ENCODE assay signal across 19 cellular contexts in the genomic region with DNA sequence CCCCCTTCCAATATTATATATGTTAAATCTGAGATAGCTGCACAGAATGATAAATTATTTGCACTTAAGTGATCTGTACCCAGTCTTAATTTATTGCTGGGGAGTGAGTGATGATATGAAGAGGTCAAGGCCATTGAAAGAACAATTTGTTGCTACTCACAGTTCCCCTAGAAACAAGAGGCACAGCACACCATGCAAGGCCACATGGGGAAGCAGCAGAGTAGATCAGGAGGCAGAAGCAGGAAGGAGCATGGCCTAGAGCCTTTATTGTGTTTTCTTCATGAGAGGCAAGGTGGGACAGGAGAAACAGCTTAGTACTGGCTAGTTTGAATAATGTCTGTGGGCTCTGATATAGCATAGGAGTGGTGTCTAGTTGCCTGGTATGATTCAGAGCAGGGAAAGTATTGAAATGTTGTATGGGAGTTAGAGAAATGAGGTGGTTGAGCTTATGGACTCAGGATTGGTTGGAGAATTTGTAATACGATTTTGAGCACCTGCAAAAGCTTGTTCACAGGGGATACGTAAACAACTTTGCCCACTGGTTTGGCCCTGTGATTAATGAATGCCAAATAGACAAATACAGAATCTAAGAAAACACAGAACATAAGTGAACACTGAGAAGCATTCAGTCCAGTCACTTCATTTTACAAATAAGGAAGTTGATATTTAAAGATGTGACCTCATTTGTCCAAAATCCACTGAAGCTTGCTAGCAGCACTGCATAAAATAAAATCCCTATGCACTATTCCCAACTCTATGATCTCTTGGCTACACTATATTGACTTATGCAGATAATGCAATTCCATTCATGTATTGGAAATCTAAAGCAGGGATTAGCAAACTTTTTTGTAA.
DNase-seq lines count a peak whose midpoint lies in the region; ATAC-seq, FAIRE-seq and TF ChIP-seq lines count a peak whose summit lies in the region.
"Had no signal": no experiment of that assay in that cellular context is flagged by ENCODE, and none has a peak within 500 bp of the region (broad histone marks: within the 10 kb centered on the region; RNA-seq: fewer than 3 reads in every experiment).

No MANE protein-coding gene starts in this region.

- WGBS in right lobe of liver (ENCODE audit: insufficient coverage, low coverage, low lambda C conversion rate, missing lambda C conversion rate): 63% methylated on average over 2 of the region's 2 CpGs
- 24% methylated on average over 2 of the region's 2 CpGs for WGBS in HepG2 (ENCODE audit: low lambda C conversion rate)
- 100% methylated on average over 1 of the region's 2 CpGs; no CpG with 5 or more reads in 1 of the 2 donors for WGBS in neuronal stem cell (ENCODE audit: extremely low coverage in 2 of 2, insufficient read length in 2 of 2, insufficient replicate concordance in 1 of 2), 2 donors

- no peak overlapping the region for H3K4me3 ChIP-seq in right lobe of liver
- no peak overlapping the region for H3K4me3 ChIP-seq in HepG2 (replicated peaks in 1 of 3; ENCODE audit: insufficient read depth in 1 of 3, low read depth in 2 of 3, low read length in 3 of 3)
- no peak overlapping the region for H3K4me3 ChIP-seq in neuronal stem cell (ENCODE audit: low read length in 2 of 2)
- H3K4me3 ChIP-seq: coronary artery, ovary, SJCRH30, stomach had no signal

- no peaks in the 10 kb centered on the region for H3K79me1 ChIP-seq in neuronal stem cell (ENCODE audit: low read depth, low read length)

- H3K9me3 ChIP-seq in right lobe of liver (no peaks in the 10 kb centered on the region), HepG2 (ENCODE audit: low read length) (no peaks in the 10 kb centered on the region), neuronal stem cell (replicated peaks in 1 of 2; ENCODE audit: control insufficient read depth in 2 of 2, insufficient read depth in 1 of 2, low read depth in 1 of 2, low read length in 2 of 2) (peaks cover 0 to 4% of the 10 kb centered on the region in 2 donors)
- H3K9me3 ChIP-seq: ovary, SJCRH30, stomach had no signal

- no peaks in the 10 kb centered on the region for H3K27me3 ChIP-seq in right lobe of liver
- no peaks in the 10 kb centered on the region for H3K27me3 ChIP-seq in HepG2 (ENCODE audit: control insufficient read depth in 1 of 2, insufficient read depth in 2 of 2, low read length in 2 of 2)
- no peaks in the 10 kb centered on the region for H3K27me3 ChIP-seq in neuronal stem cell (ENCODE audit: control insufficient read depth in 3 of 3, insufficient read depth in 3 of 3, low read depth in 1 of 3, low read length in 3 of 3)
- H3K27me3 ChIP-seq: ovary, SJCRH30, stomach had no signal

- no peak overlapping the region for H3K14ac ChIP-seq in neuronal stem cell (ENCODE audit: low read length)

- peaks cover 9% of the 10 kb centered on the region for H3K9me3 Mint-ChIP-seq in activated T-helper 17 cell treated with anti-CD3 and anti-CD28 coated beads, Interleukin-2, amount 50 U/mL, for 72 hours

- H3K27me3 Mint-ChIP-seq in activated T-helper 17 cell treated with anti-CD3 and anti-CD28 coated beads, Interleukin-2, amount 50 U/mL, for 72 hours: peaks cover 12% of the 10 kb centered on the region

- H3K27ac Mint-ChIP-seq in activated T-helper 17 cell treated with anti-CD3 and anti-CD28 coated beads, Interleukin-2, amount 50 U/mL, for 72 hours: no peak overlapping the region

- H3K36me3 ChIP-seq in right lobe of liver (no peaks in the 10 kb centered on the region), HepG2 (replicated peaks in 1 of 2; ENCODE audit: control insufficient read depth in 1 of 2, insufficient read depth in 2 of 2, low read length in 2 of 2) (no peaks in the 10 kb centered on the region), neuronal stem cell (replicated peaks in 1 of 2; ENCODE audit: control insufficient read depth in 2 of 2, insufficient read depth in 2 of 2, low read length in 2 of 2) (no peaks in the 10 kb centered on the region)
- H3K36me3 ChIP-seq: ovary, SJCRH30, stomach had no signal

- H3K4me1 ChIP-seq in right lobe of liver (no peaks in the 10 kb centered on the region), HepG2 (ENCODE audit: insufficient read depth, low read length) (no peaks in the 10 kb centered on the region), neuronal stem cell (ENCODE audit: control insufficient read depth in 2 of 2, insufficient read depth in 1 of 2, low read depth in 1 of 2, low read length in 2 of 2) (peaks cover 1 to 5% of the 10 kb centered on the region in 2 donors)
- H3K4me1 ChIP-seq: SJCRH30, stomach had no signal

- H3K27ac ChIP-seq in right lobe of liver: no peak overlapping the region
- no peak overlapping the region for H3K27ac ChIP-seq in HepG2 (ENCODE audit: extremely low read length, insufficient read depth, low read length)
- H3K27ac ChIP-seq in neuronal stem cell (replicated peaks; ENCODE audit: low read length): no peak overlapping the region
- H3K27ac ChIP-seq: ovary, SJCRH30, stomach had no signal

- no peak for FAIRE-seq in HepG2 (lab: Jason Lieb, UNC)
- FAIRE-seq: astrocyte, G401.6 had no signal

- TF ChIP-seq EP300 in HepG2 (IDR thresholded peaks at IDR 0.05; ENCODE audit: low read depth in 2 of 2, low read length in 2 of 2) (no peak), HepG2 (CRISPR knock-in tag; IDR thresholded peaks at IDR 0.05; ENCODE audit: borderline replicate concordance) (no peak)

- no peak overlapping the region for H2BK15ac ChIP-seq in neuronal stem cell (ENCODE audit: low read length)

- H4K20me1 ChIP-seq in HepG2 (ENCODE audit: insufficient read depth, low read length): no peaks in the 10 kb centered on the region

- no peaks in the 10 kb centered on the region for H3K79me2 ChIP-seq in HepG2 (ENCODE audit: insufficient read depth, low read length)

- no peak overlapping the region for H2BK12ac ChIP-seq in neuronal stem cell (ENCODE audit: low read length)

- H3K36me3 Mint-ChIP-seq in activated T-helper 17 cell treated with anti-CD3 and anti-CD28 coated beads, Interleukin-2, amount 50 U/mL, for 72 hours (ENCODE audit: low read depth): no peaks in the 10 kb centered on the region

- no peak overlapping the region for H3K4me2 ChIP-seq in HepG2 (ENCODE audit: low read depth, low read length)
- no peak overlapping the region for H3K4me2 ChIP-seq in neuronal stem cell (ENCODE audit: insufficient read depth, low read length, poor library complexity, severe bottlenecking)

- no peak overlapping the region for H3K18ac ChIP-seq in neuronal stem cell (ENCODE audit: low read length)

- BruUV-seq in HepG2 (replicated peaks; lab: Mats Ljungman, UMichigan): no TSS peak

- TF ChIP-seq POLR2A in right lobe of liver (IDR thresholded peaks at IDR 0.05) (no peak), HepG2 (IDR thresholded peaks at IDR 0.05; ENCODE audit: insufficient read depth in 1 of 2, low read depth in 2 of 2, low read length in 2 of 2) (no peak)

- CTCF ChIA-PET in HepG2 (lab: Yijun Ruan, JAX; ENCODE audit: low intra/inter-chr PET ratio, low total read pairs): no interaction called here

- intact Hi-C loops in right lobe of liver (cut with DNase I) (no loop called here), HepG2 (cut with micrococcal nuclease; ENCODE audit: unreplicated experiment) (no loop called here)

- H3K4ac ChIP-seq in neuronal stem cell (ENCODE audit: low read length): no peak overlapping the region

- H3K4me1 Mint-ChIP-seq in activated T-helper 17 cell treated with anti-CD3 and anti-CD28 coated beads, Interleukin-2, amount 50 U/mL, for 72 hours: no peaks in the 10 kb centered on the region

- no peak overlapping the region for H3K23ac ChIP-seq in neuronal stem cell (ENCODE audit: low read depth, low read length, poor library complexity)

- no peak overlapping the region for H4K8ac ChIP-seq in neuronal stem cell (ENCODE audit: low read depth, low read length)

- in situ Hi-C loops in HepG2 (cut with HindIII; ENCODE audit: extremely low pct_ligation_motif_present, low pct_unique_long_range_greater_than_20kb): loop anchor here (25.0 kb wide), 1 partner anchor 681 kb away; no protein-coding TSS in a partner anchor

- no peak overlapping the region for H4K91ac ChIP-seq in neuronal stem cell (ENCODE audit: low read depth, low read length, poor library complexity)

- no peak for TF ChIP-seq RAD21 in HepG2 (CRISPR knock-in tag; IDR thresholded peaks at IDR 0.05)

- ATAC-seq in right lobe of liver (peak in 3 of 4 donors; percentile 43 to 52 (median 47)), HepG2 (no peak)
- no peak for ATAC-seq in activated T-helper 17 cell treated with anti-CD3 and anti-CD28 coated beads, Interleukin-2, amount 50 U/mL, for 72 hours (replicated peaks)

- POLR2A ChIA-PET in HepG2 (lab: Yijun Ruan, JAX): no interaction called here

- H2AFZ ChIP-seq in HepG2 (ENCODE audit: low read length) (no peak overlapping the region), neuronal stem cell (ENCODE audit: low read length) (peak overlapping the region; percentile 15)

- H2BK5ac ChIP-seq in neuronal stem cell (ENCODE audit: low read length): no peak overlapping the region

- no peak overlapping the region for H2AK5ac ChIP-seq in neuronal stem cell (ENCODE audit: low read depth, low read length)

- no peak overlapping the region for H3K9ac ChIP-seq in HepG2 (ENCODE audit: insufficient read depth, low read depth, low read length)
- no peak overlapping the region for H3K9ac ChIP-seq in neuronal stem cell (ENCODE audit: low read depth, low read length, poor library complexity)

- TF ChIP-seq CTCF in right lobe of liver (IDR thresholded peaks at IDR 0.05): no peak
- no peak for TF ChIP-seq CTCF in HepG2 (CRISPR knock-in tag; IDR thresholded peaks at IDR 0.05)

- no peak overlapping the region for H2BK120ac ChIP-seq in neuronal stem cell (ENCODE audit: low read depth, low read length)

- no peak for DNase-seq in right lobe of liver
- DNase-seq in HepG2 (ENCODE audit: low spot score): no peak
- peak; percentile 29 for DNase-seq in globus pallidus (ENCODE audit: low spot score)
- no peak for DNase-seq in neuronal stem cell (ENCODE audit: low spot score)
- no peak for DNase-seq in stimulated activated CD8-positive, alpha-beta memory T cell treated with anti-CD3 and anti-CD28 coated beads, Interleukin-4, amount 100 ng/mL, for 48 hours
- DNase-seq in stimulated activated CD4-positive, alpha-beta T cell treated with anti-CD3 and anti-CD28 coated beads, Interleukin-2, amount 100 ng/mL, for 24 hours: no peak
- no peak for DNase-seq in NCI-H146 (lab: John Stamatoyannopoulos, UW)
- DNase-seq: activated CD4-positive, alpha-beta T cell treated with anti-CD3 and anti-CD28 coated beads for 1 hour; activated naive CD4-positive, alpha-beta T cell; KG1; NCI-H1436; NCI-H446; ovary; SJCRH30; stomach had no signal

- H3K4me3 Mint-ChIP-seq in activated T-helper 17 cell treated with anti-CD3 and anti-CD28 coated beads, Interleukin-2, amount 50 U/mL, for 72 hours: no peak overlapping the region

TF ChIP-seq in HepG2, 621 proteins besides CTCF, POLR2A, EP300 and RAD21 (continues in another document):
- TF ChIP-seq ZNF253 (CRISPR knock-in tag; IDR thresholded peaks at IDR 0.05; ENCODE audit: borderline replicate concordance) (no peak), ETV6 (CRISPR knock-in tag; conservative IDR thresholded peaks at IDR 0.05) (no peak), SAP130 (CRISPR knock-in tag; IDR thresholded peaks at IDR 0.05; ENCODE audit: low read depth) (no peak), SPEN (CRISPR knock-in tag; IDR thresholded peaks at IDR 0.05; ENCODE audit: low read depth) (no peak)

Comparison
In these comparisons a context has a peak if more than half of its experiments do, and no peak if none do; other contexts are left out.
1. ATAC-seq: peak in right lobe of liver (3 of 4); none in HepG2 (single experiment) and activated T-helper 17 cell treated with anti-CD3 and anti-CD28 coated beads, Interleukin-2, amount 50 U/mL, for 72 hours (single experiment).